Comparison of ENCODE assay signal across 1 cellular context in genomic region chr5:10303699-10304170, GRCh38.
TF ChIP-seq lines count a peak whose summit lies in the region.

No MANE protein-coding gene starts in this region.

TF ChIP-seq in K562, 482 proteins besides CTCF, POLR2A, EP300 and RAD21 (continued from another document and continues in another):
- TF ChIP-seq ZHX1 (conservative IDR thresholded peaks at IDR 0.05; ENCODE audit: low read length) (no peak), CCNT2 (IDR thresholded peaks at IDR 0.05; ENCODE audit: borderline replicate concordance, extremely low read depth, insufficient read length, low read depth, low read length) (no peak), ILK (tag; IDR thresholded peaks at IDR 0.05; ENCODE audit: borderline replicate concordance, low read depth) (peak; percentile 65; the same call in 1 of the 2 replicates), RFX5 (IDR thresholded peaks at IDR 0.05; ENCODE audit: low read depth, low read length) (peak; percentile 86), FOXO4 (CRISPR knock-in tag; IDR thresholded peaks at IDR 0.05) (peak; percentile 50; the same call in 1 of the 2 replicates), DNMT1 (IDR thresholded peaks at IDR 0.05) (no peak), NFE2 (IDR thresholded peaks at IDR 0.05; ENCODE audit: low read depth) (peak; percentile 63), BHLHE40 (IDR thresholded peaks at IDR 0.05; ENCODE audit: low read length) (peak; percentile 49; the same call in 1 of the 2 replicates), CHD2 (IDR thresholded peaks at IDR 0.05; ENCODE audit: low read depth, low read length) (no peak), PRMT5 (CRISPR knock-in tag; IDR thresholded peaks at IDR 0.05) (no peak), ZBTB5 (IDR thresholded peaks at IDR 0.05) (no peak), NONO (IDR thresholded peaks at IDR 0.05; ENCODE audit: low read depth in 2 of 2, low read length in 1 of 2) (no peak), ZNF766 (CRISPR knock-in tag; conservative IDR thresholded peaks at IDR 0.05) (peak; percentile 88), ARID3A (IDR thresholded peaks at IDR 0.05; ENCODE audit: borderline replicate concordance, low read depth, low read length) (peak; percentile 61; the same call in 1 of the 2 replicates), ZBTB33 (CRISPR knock-in tag; IDR thresholded peaks at IDR 0.05) (no peak), RBM34 (IDR thresholded peaks at IDR 0.05; ENCODE audit: borderline replicate concordance, insufficient read depth, low read length) (no peak), E2F5 (CRISPR knock-in tag; IDR thresholded peaks at IDR 0.05) (no peak), DLX4 (CRISPR knock-in tag; IDR thresholded peaks at IDR 0.05) (no peak), ZNF212 (CRISPR knock-in tag; IDR thresholded peaks at IDR 0.05) (peak; percentile 85; the same call in 1 of the 2 replicates), MTA2 (IDR thresholded peaks at IDR 0.05; ENCODE audit: low read depth) (peak; percentile 48), MXI1 (IDR thresholded peaks at IDR 0.05; ENCODE audit: low read depth, low read length) (0 out of 2 replicates have a peak, but pooled peaks have one; percentile 18), E2F8 (IDR thresholded peaks at IDR 0.05; ENCODE audit: low read depth, partially characterized antibody) (no peak), POLR3A (IDR thresholded peaks at IDR 0.05; ENCODE audit: borderline replicate concordance, extremely low read depth, insufficient read depth, insufficient read length) (no peak), PTRF (tag; IDR thresholded peaks at IDR 0.05) (peak; percentile 73; the same call in 1 of the 2 replicates), MCM5 (IDR thresholded peaks at IDR 0.05; ENCODE audit: low read depth) (no peak), JUNB (CRISPR knock-in tag; conservative IDR thresholded peaks at IDR 0.05) (peak; percentile 70), ZNF253 (CRISPR knock-in tag; conservative IDR thresholded peaks at IDR 0.05) (no peak), NBN (IDR thresholded peaks at IDR 0.05; ENCODE audit: low read depth) (0 out of 2 replicates have a peak, but pooled peaks have one; percentile 48), ZNF143 (CRISPR knock-in tag; IDR thresholded peaks at IDR 0.05) (no peak), ZBTB8A (IDR thresholded peaks at IDR 0.05; ENCODE audit: partially characterized antibody) (no peak)
- TF ChIP-seq, protein P1, sequence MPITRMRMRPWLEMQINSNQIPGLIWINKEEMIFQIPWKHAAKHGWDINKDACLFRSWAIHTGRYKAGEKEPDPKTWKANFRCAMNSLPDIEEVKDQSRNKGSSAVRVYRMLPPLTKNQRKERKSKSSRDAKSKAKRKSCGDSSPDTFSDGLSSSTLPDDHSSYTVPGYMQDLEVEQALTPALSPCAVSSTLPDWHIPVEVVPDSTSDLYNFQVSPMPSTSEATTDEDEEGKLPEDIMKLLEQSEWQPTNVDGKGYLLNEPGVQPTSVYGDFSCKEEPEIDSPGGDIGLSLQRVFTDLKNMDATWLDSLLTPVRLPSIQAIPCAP (CRISPR knock-in tag; IDR thresholded peaks at IDR 0.05; ENCODE audit: borderline replicate concordance), result no peak
- TF ChIP-seq, protein P2, sequence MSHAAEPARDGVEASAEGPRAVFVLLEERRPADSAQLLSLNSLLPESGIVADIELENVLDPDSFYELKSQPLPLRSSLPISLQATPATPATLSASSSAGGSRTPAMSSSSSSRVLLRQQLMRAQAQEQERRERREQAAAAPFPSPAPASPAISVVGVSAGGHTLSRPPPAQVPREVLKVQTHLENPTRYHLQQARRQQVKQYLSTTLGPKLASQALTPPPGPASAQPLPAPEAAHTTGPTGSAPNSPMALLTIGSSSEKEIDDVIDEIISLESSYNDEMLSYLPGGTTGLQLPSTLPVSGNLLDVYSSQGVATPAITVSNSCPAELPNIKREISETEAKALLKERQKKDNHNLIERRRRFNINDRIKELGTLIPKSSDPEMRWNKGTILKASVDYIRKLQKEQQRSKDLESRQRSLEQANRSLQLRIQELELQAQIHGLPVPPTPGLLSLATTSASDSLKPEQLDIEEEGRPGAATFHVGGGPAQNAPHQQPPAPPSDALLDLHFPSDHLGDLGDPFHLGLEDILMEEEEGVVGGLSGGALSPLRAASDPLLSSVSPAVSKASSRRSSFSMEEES (CRISPR knock-in tag; IDR thresholded peaks at IDR 0.05), result no peak
- TF ChIP-seq, protein P3, sequence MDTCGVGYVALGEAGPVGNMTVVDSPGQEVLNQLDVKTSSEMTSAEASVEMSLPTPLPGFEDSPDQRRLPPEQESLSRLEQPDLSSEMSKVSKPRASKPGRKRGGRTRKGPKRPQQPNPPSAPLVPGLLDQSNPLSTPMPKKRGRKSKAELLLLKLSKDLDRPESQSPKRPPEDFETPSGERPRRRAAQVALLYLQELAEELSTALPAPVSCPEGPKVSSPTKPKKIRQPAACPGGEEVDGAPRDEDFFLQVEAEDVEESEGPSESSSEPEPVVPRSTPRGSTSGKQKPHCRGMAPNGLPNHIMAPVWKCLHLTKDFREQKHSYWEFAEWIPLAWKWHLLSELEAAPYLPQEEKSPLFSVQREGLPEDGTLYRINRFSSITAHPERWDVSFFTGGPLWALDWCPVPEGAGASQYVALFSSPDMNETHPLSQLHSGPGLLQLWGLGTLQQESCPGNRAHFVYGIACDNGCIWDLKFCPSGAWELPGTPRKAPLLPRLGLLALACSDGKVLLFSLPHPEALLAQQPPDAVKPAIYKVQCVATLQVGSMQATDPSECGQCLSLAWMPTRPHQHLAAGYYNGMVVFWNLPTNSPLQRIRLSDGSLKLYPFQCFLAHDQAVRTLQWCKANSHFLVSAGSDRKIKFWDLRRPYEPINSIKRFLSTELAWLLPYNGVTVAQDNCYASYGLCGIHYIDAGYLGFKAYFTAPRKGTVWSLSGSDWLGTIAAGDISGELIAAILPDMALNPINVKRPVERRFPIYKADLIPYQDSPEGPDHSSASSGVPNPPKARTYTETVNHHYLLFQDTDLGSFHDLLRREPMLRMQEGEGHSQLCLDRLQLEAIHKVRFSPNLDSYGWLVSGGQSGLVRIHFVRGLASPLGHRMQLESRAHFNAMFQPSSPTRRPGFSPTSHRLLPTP (IDR thresholded peaks at IDR 0.05; ENCODE audit: borderline replicate concordance, extremely low read depth, insufficient read length), result no peak
- TF ChIP-seq, protein P4, sequence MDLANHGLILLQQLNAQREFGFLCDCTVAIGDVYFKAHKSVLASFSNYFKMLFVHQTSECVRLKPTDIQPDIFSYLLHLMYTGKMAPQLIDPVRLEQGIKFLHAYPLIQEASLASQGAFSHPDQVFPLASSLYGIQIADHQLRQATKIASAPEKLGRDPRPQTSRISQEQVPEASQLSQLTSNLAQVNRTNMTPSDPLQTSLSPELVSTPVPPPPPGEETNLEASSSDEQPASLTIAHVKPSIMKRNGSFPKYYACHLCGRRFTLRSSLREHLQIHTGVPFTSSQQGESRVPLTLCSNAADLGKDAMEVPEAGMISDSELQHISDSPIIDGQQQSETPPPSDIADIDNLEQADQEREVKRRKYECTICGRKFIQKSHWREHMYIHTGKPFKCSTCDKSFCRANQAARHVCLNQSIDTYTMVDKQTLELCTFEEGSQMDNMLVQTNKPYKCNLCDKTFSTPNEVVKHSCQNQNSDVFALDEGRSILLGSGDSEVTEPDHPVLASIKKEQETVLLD (IDR thresholded peaks at IDR 0.05), result peak; percentile 83
